ENCODE assay signal across 16 cellular contexts in genomic region chr22:26777402-26777801, GRCh38.
DNase-seq lines count a peak whose midpoint lies in the region; ATAC-seq, FAIRE-seq and TF ChIP-seq lines count a peak whose summit lies in the region.
"Had no signal": no experiment of that assay in that cellular context is flagged by ENCODE, and none has a peak within 500 bp of the region (broad histone marks: within the 10 kb centered on the region; RNA-seq: fewer than 3 reads in every experiment).

No MANE protein-coding gene starts in this region.

- peaks cover 17 to 35% (median 25%) of the 10 kb centered on the region in 5 experiments for H3K9me3 Mint-ChIP-seq in brain
- H3K9me3 Mint-ChIP-seq: central memory CD8-positive, alpha-beta T cell had no signal

- TF ChIP-seq POLR2A in A549 (IDR thresholded peaks at IDR 0.05; ENCODE audit: low read length), result no peak

- POLR2A ChIA-PET in A549 (lab: Yijun Ruan, JAX), result no interaction called here

- H3K36me3 Mint-ChIP-seq in brain, result peaks cover 52% of the 10 kb centered on the region

- 32% methylated on average over 4 of the region's 4 CpGs for WGBS in A549 (ENCODE audit: missing lambda C conversion rate)

- CTCF ChIA-PET in A549 (lab: Yijun Ruan, JAX), result no interaction called here

- H3K27ac Mint-ChIP-seq in brain, result peak overlapping the region in 4 of 5 experiments; percentile 20 to 61 (median 56)
- H3K27ac Mint-ChIP-seq: activated naive CD4-positive, alpha-beta T cell treated with anti-CD3 and anti-CD28 coated beads, Interleukin-2, amount 10 ng/mL, durations not matched to agents 7 days and 5 days had no signal

- no peak for TF ChIP-seq CTCF in A549 (IDR thresholded peaks at IDR 0.05)
- TF ChIP-seq CTCF in brain (conservative IDR thresholded peaks at IDR 0.05), result no peak

- H3K27me3 ChIP-seq in H7 (ENCODE audit: control insufficient read depth, insufficient read depth, low read length), result peaks cover 3% of the 10 kb centered on the region; the same call in 1 of the 2 replicates
- H3K27me3 ChIP-seq: SJCRH30, tibial nerve had no signal

- 0 out of 3 replicates have a peak, but pooled peaks cover 2% of the 10 kb centered on the region for H3K9me3 ChIP-seq in A549
- H3K9me3 ChIP-seq: SJCRH30 had no signal

- no peak overlapping the region for H3K4me3 ChIP-seq in A549
- no peak overlapping the region for H3K4me3 ChIP-seq in H7 (ENCODE audit: insufficient read depth, low read depth, low read length)
- H3K4me3 ChIP-seq: SJCRH30, tibial nerve had no signal

- TF ChIP-seq EP300 in A549 (IDR thresholded peaks at IDR 0.05), result no peak

- TF ChIP-seq RAD21 in A549 (conservative IDR thresholded peaks at IDR 0.05 in 1 of 2, IDR thresholded peaks at IDR 0.05 in 1 of 2), result no peak

- H3K27ac ChIP-seq in A549, result peak overlapping the region; percentile 34 to 65; a peak in 5 of 6 replicates
- H3K27ac ChIP-seq: KMS-11, SJCRH30, tibial nerve had no signal

- FAIRE-seq in A549 (lab: Jason Lieb, UNC), result no peak

- DNase-seq in A549 (ENCODE audit: low read depth in 1 of 2, low spot score in 1 of 2) (no peak), H7 (peak; percentile 66), iris pigment epithelial cell (ENCODE audit: low read depth) (peak; percentile 21), LoVo (ENCODE audit: low spot score) (no peak), GM19238 (ENCODE audit: insufficient read length, low spot score) (no peak), NCI-H187 treated with DMSO at 0.1 percent for 48 hours (lab: John Stamatoyannopoulos, UW) (no peak), NCI-H1092 treated with DMSO at 0.1 percent for 48 hours (lab: John Stamatoyannopoulos, UW) (no peak)
- DNase-seq: activated naive CD4-positive, alpha-beta T cell treated with anti-CD3 and anti-CD28 coated beads, Interleukin-2, amount 10 ng/mL, durations not matched to agents 7 days and 5 days; NCI-H2029; NCI-H774; SJCRH30; stimulated activated CD4-positive, alpha-beta T cell treated with anti-CD3 and anti-CD28 coated beads, Interleukin-2, amount 100 ng/mL, for 24 hours had no signal

- H3K4me2 ChIP-seq in A549, result peak overlapping the region; percentile 32
- H3K4me2 ChIP-seq: KMS-11 had no signal

- H3K4me3 Mint-ChIP-seq in brain, result no peak overlapping the region
- H3K4me3 Mint-ChIP-seq: activated naive CD4-positive, alpha-beta T cell treated with anti-CD3 and anti-CD28 coated beads, Interleukin-2, amount 10 ng/mL, durations not matched to agents 7 days and 5 days; central memory CD8-positive, alpha-beta T cell had no signal

- no peak for ATAC-seq in A549

- peaks cover 37% of the 10 kb centered on the region for H3K4me1 Mint-ChIP-seq in brain
- H3K4me1 Mint-ChIP-seq: activated naive CD4-positive, alpha-beta T cell treated with anti-CD3 and anti-CD28 coated beads, Interleukin-2, amount 10 ng/mL, durations not matched to agents 7 days and 5 days; central memory CD8-positive, alpha-beta T cell had no signal

- H3K4me1 ChIP-seq in A549, result peaks cover 14% of the 10 kb centered on the region
- H3K4me1 ChIP-seq: SJCRH30, tibial nerve had no signal

- H3K36me3 ChIP-seq in H7 (replicated peaks; ENCODE audit: control insufficient read depth, insufficient read depth, low read length), result no peaks in the 10 kb centered on the region
- H3K36me3 ChIP-seq: SJCRH30 had no signal

- no peaks in the 10 kb centered on the region for H3K27me3 Mint-ChIP-seq in brain
- H3K27me3 Mint-ChIP-seq: activated naive CD4-positive, alpha-beta T cell treated with anti-CD3 and anti-CD28 coated beads, Interleukin-2, amount 10 ng/mL, durations not matched to agents 7 days and 5 days; central memory CD8-positive, alpha-beta T cell had no signal

TF ChIP-seq in A549, 52 proteins besides CTCF, POLR2A, EP300 and RAD21:
- no peak for TF ChIP-seq EHMT2 (IDR thresholded peaks at IDR 0.05; ENCODE audit: low read depth)
- TF ChIP-seq NFE2L2 (conservative IDR thresholded peaks at IDR 0.05; ENCODE audit: low read length), result 0 out of 2 replicates have a peak, but pooled peaks have one; percentile 13
- peak; percentile 59 for TF ChIP-seq MAFK (IDR thresholded peaks at IDR 0.05; ENCODE audit: partially characterized antibody)
- no peak for TF ChIP-seq ZFP36 (IDR thresholded peaks at IDR 0.05; ENCODE audit: borderline replicate concordance, partially characterized antibody)

Comparison
In these comparisons a context has a peak if more than half of its experiments do, and no peak if none do; other contexts are left out.
1. DNase-seq: peak in H7 (single experiment) and iris pigment epithelial cell (single experiment); none in A549 (0 of 2), LoVo (single experiment), GM19238 (single experiment), NCI-H187 treated with DMSO at 0.1 percent for 48 hours (single experiment) and NCI-H1092 treated with DMSO at 0.1 percent for 48 hours (single experiment).